8 cellular contexts compared by ENCODE assay signal in genomic region chr17:79835953-79836951, GRCh38. TPM values are rescaled to one million over a fixed set of nuclear protein-coding genes. Genes with fewer than 3 reads are reported as not detected.
DNase-seq lines count a peak whose midpoint lies in the region; ATAC-seq and TF ChIP-seq lines count a peak whose summit lies in the region.

No MANE protein-coding gene starts in this region.

- H3K4me1 ChIP-seq in adipocyte (ENCODE audit: control insufficient read depth, insufficient read depth, low read length) (peaks cover 28% of the 10 kb centered on the region), right lobe of liver (peaks cover 0 to 52% (median 21%) of the 10 kb centered on the region in 4 donors), gastroesophageal sphincter (peaks cover 5 to 76% (median 44%) of the 10 kb centered on the region in 3 donors)

- no peak for TF ChIP-seq EP300 in gastroesophageal sphincter (IDR thresholded peaks at IDR 0.05)

- H3K27me3 ChIP-seq in adipocyte (replicated peaks; ENCODE audit: control insufficient read depth, insufficient read depth, low read length) (peaks cover 7% of the 10 kb centered on the region), right lobe of liver (no peaks in the 10 kb centered on the region), gastroesophageal sphincter (peaks cover 18% of the 10 kb centered on the region)

- no peak for TF ChIP-seq CTCF in NB4 (IDR thresholded peaks at IDR 0.05; ENCODE audit: low read depth, low read length)
- no peak for TF ChIP-seq CTCF in right lobe of liver (IDR thresholded peaks at IDR 0.05)
- TF ChIP-seq CTCF in gastroesophageal sphincter (IDR thresholded peaks at IDR 0.05): no peak

- TF ChIP-seq POLR2A in NB4 (IDR thresholded peaks at IDR 0.05; ENCODE audit: extremely low read depth, insufficient read length) (no peak), right lobe of liver (IDR thresholded peaks at IDR 0.05) (peak; percentile 14), gastroesophageal sphincter (IDR thresholded peaks at IDR 0.05) (no peak)

- H3K4me3 ChIP-seq in NB4 (ENCODE audit: low read depth, low read length): peak overlapping the region; percentile 87
- peak overlapping the region; percentile 97 for H3K4me3 ChIP-seq in adipocyte (ENCODE audit: low read length)
- peak overlapping the region; percentile 68 to 71 (median 68) for H3K4me3 ChIP-seq in right lobe of liver
- peak overlapping the region in 1 of 2 donors; percentile 84 for H3K4me3 ChIP-seq in gastroesophageal sphincter

- intact Hi-C loops in right lobe of liver (cut with DNase I): no loop called here

- H3K36me3 ChIP-seq in adipocyte (ENCODE audit: control insufficient read depth, insufficient read depth, low read length, severe bottlenecking): peaks cover 17% of the 10 kb centered on the region
- H3K36me3 ChIP-seq in right lobe of liver: peaks cover 0 to 15% (median 6%) of the 10 kb centered on the region in 4 donors
- peaks cover 0 to 28% of the 10 kb centered on the region in 2 donors for H3K36me3 ChIP-seq in gastroesophageal sphincter

- DNase-seq in COLO668 (lab: John Stamatoyannopoulos, UW; ENCODE audit: unreplicated experiment): peak; percentile 24
- peak; percentile 95 for DNase-seq in NB4 (ENCODE audit: low read depth)
- DNase-seq in adipocyte (ENCODE audit: low read depth): no peak
- DNase-seq in right lobe of liver: peak; percentile 70 to 91 (median 90)
- no peak for DNase-seq in dedifferentiated amniotic fluid mesenchymal stem cell (ENCODE audit: extremely low spot score)

- ATAC-seq in right lobe of liver (peak; percentile 1 to 28 (median 4)), gastroesophageal sphincter (no peak), GM19397 (IDR thresholded peaks at IDR 0.05; ENCODE audit: unreplicated experiment) (no peak), HG02610 (IDR thresholded peaks at IDR 0.05; ENCODE audit: unreplicated experiment) (no peak)

- no peak overlapping the region for H3K9ac ChIP-seq in adipocyte (ENCODE audit: low read length)

- H3K27ac ChIP-seq in right lobe of liver (peak overlapping the region in 2 of 3 donors; percentile 84 to 99), gastroesophageal sphincter (peak overlapping the region in 1 of 4 donors; percentile 98)

- H3K9me3 ChIP-seq in adipocyte (ENCODE audit: control insufficient read depth, low read length) (no peaks in the 10 kb centered on the region), right lobe of liver (no peaks in the 10 kb centered on the region), gastroesophageal sphincter (peaks cover 0 to 13% (median 0%) of the 10 kb centered on the region in 3 donors)

- WGBS in right lobe of liver (ENCODE audit: insufficient coverage, low coverage, low lambda C conversion rate, missing lambda C conversion rate): 32% methylated on average over 8 of the region's 42 CpGs
- WGBS in gastroesophageal sphincter (ENCODE audit: low coverage in 1 of 2), 2 donors: 70 to 75% methylated on average over 2 to 6 of the region's 42 CpGs

RNA-seq across cellular contexts. Expression of gene CBX4, which starts 3.0 kb away (rescaled TPM):
- total RNA-seq in right lobe of liver (10 to 100 TPM in 5 of 6 experiments, 1 to 10 TPM in 1; 8.9 to 21.9 (median 15.1) TPM), gastroesophageal sphincter (10 to 100 TPM in 2 of 4 donors, 1 to 10 TPM in 2; 6.7 to 11.5 (median 10.0) TPM)

RNA-seq across cellular contexts. Expression of gene CBX8, which starts 39.4 kb away (rescaled TPM):
- total RNA-seq in right lobe of liver (1 to 10 TPM; 1.2 to 4.7 (median 2.0) TPM), gastroesophageal sphincter (10 to 100 TPM in 1 of 4 donors, 1 to 10 TPM in 2, under 1 TPM in 1; 0.40 to 10.6 (median 3.9) TPM)

RNA-seq across cellular contexts. Expression of gene CBX2, which starts 58.3 kb away (rescaled TPM):
- 1 to 10 TPM in 3 of 6 experiments, under 1 TPM in 3; 0.33 to 3.5 (median 1.1) TPM for total RNA-seq in right lobe of liver
- 1 to 10 TPM in 3 of 4 donors, under 1 TPM in 1; 0.81 to 2.5 (median 2.0) TPM for total RNA-seq in gastroesophageal sphincter

Comparison
In these comparisons a context has a peak if more than half of its experiments do, and no peak if none do; other contexts are left out.
1. DNase-seq: peak in COLO668 (single experiment), NB4 (single experiment) and right lobe of liver (3 of 3); none in adipocyte (single experiment) and dedifferentiated amniotic fluid mesenchymal stem cell (single experiment).
2. ATAC-seq: peak in right lobe of liver (4 of 4); none in gastroesophageal sphincter (single experiment), GM19397 (single experiment) and HG02610 (single experiment).